Comparison of ENCODE assay signal across 25 cellular contexts in genomic region chr18:73120626-73121025, GRCh38.
"Had no signal": no experiment of that assay in that cellular context is flagged by ENCODE, and none has a peak within 500 bp of the region (broad histone marks: within the 10 kb centered on the region; RNA-seq: fewer than 3 reads in every experiment).

No MANE protein-coding gene starts in this region.

- H3K36me3 ChIP-seq: colonic mucosa, esophagus muscularis mucosa, esophagus squamous epithelium, gastrocnemius medialis, gastroesophageal sphincter, heart left ventricle, heart right ventricle had no signal

- H3K27me3 ChIP-seq: colonic mucosa, dorsolateral prefrontal cortex, esophagus muscularis mucosa, esophagus squamous epithelium, foreskin keratinocyte, gastrocnemius medialis, gastroesophageal sphincter, heart left ventricle, heart right ventricle had no signal

- H3K4me3 ChIP-seq: colonic mucosa, coronary artery, dorsolateral prefrontal cortex, esophagus muscularis mucosa, esophagus squamous epithelium, gastrocnemius medialis, gastroesophageal sphincter, heart left ventricle, heart right ventricle had no signal

- ATAC-seq: effector memory CD8-positive, alpha-beta T cell; esophagus mucosa; foreskin keratinocyte; gastrocnemius medialis; gastroesophageal sphincter; heart left ventricle; heart right ventricle had no signal

- H3K27ac ChIP-seq: colonic mucosa, coronary artery, dorsolateral prefrontal cortex, epithelial cell of prostate, esophagus muscularis mucosa, esophagus squamous epithelium, foreskin keratinocyte, gastrocnemius medialis, gastroesophageal sphincter, heart left ventricle, heart right ventricle had no signal

- H3K9me3 ChIP-seq: colonic mucosa, esophagus muscularis mucosa, esophagus squamous epithelium, gastrocnemius medialis, gastroesophageal sphincter, heart left ventricle, heart right ventricle had no signal

- DNase-seq: colonic mucosa; cortex of kidney; dermis blood vessel endothelial cell; dorsolateral prefrontal cortex; effector CD4-positive, alpha-beta T cell; effector CD8-positive, alpha-beta T cell; effector memory CD4-positive, alpha-beta T cell; effector memory CD8-positive, alpha-beta T cell; endodermal cell; erythroblast; esophagus squamous epithelium; foreskin fibroblast; foreskin keratinocyte; foreskin melanocyte; gastrocnemius medialis; glutamatergic neuron; head of caudate nucleus; heart left ventricle; heart right ventricle had no signal

- FAIRE-seq: endothelial cell of umbilical vein had no signal

- H3K4me1 ChIP-seq: colonic mucosa, esophagus muscularis mucosa, esophagus squamous epithelium, foreskin keratinocyte, gastrocnemius medialis, gastroesophageal sphincter, heart left ventricle had no signal
